In genomic region chr7:43954524-43955228, GRCh38 we compare ENCODE assay signal across 9 cellular contexts. TPM values are rescaled to one million over a fixed set of nuclear protein-coding genes. Genes with fewer than 3 reads are reported as not detected.
DNase-seq lines count a peak whose midpoint lies in the region; FAIRE-seq and TF ChIP-seq lines count a peak whose summit lies in the region.
"Had no signal": no experiment of that assay in that cellular context is flagged by ENCODE, and none has a peak within 500 bp of the region (broad histone marks: within the 10 kb centered on the region; RNA-seq: fewer than 3 reads in every experiment).

No MANE protein-coding gene starts in this region.

- TF ChIP-seq RAD21 in SK-N-SH (IDR thresholded peaks at IDR 0.05; ENCODE audit: low read length): peak; percentile 99

- H3K79me2 ChIP-seq in SK-N-SH (ENCODE audit: insufficient read depth): no peaks in the 10 kb centered on the region

- no peak overlapping the region for H3K4me3 Mint-ChIP-seq in nephron progenitor cell

- TF ChIP-seq CTCF in GM13977 (IDR thresholded peaks at IDR 0.05; ENCODE audit: extremely low read depth, insufficient read depth, missing control alignments) (peak; percentile 55), SK-N-SH (IDR thresholded peaks at IDR 0.05) (peak; percentile 70), epithelial cell of proximal tubule (conservative IDR thresholded peaks at IDR 0.05; ENCODE audit: low read depth, low read length) (peak; percentile 75), nephron progenitor cell (IDR thresholded peaks at IDR 0.05) (peak; percentile 37)

- H3K27me3 ChIP-seq in SK-N-SH (ENCODE audit: insufficient read depth): no peaks in the 10 kb centered on the region

- DNase-seq in CMK (ENCODE audit: low read depth) (peak; percentile 12), GM13977 (ENCODE audit: low spot score) (peak; percentile 63), HTR-8/SVneo (ENCODE audit: insufficient read length, low spot score) (peak; percentile 67), SK-N-SH (peak; percentile 81), epithelial cell of proximal tubule (ENCODE audit: low read depth) (peak; percentile 12), nephron progenitor cell (peak; percentile 10), GOT3 (lab: John Stamatoyannopoulos, UW) (no peak), mesenteric fat pad (ENCODE audit: low spot score) (no peak)

- H3K4me1 Mint-ChIP-seq in nephron progenitor cell: peaks cover 5% of the 10 kb centered on the region

- H3K36me3 ChIP-seq in SK-N-SH (replicated peaks in 1 of 2; ENCODE audit: control insufficient read depth in 1 of 2, insufficient read depth in 2 of 2, low read length in 1 of 2): peaks cover 3 to 28% of the 10 kb centered on the region in 2 experiments

- no peak overlapping the region for H3K4me3 ChIP-seq in SK-N-SH (ENCODE audit: low read depth in 2 of 2, low read length in 1 of 2)
- no peak overlapping the region for H3K4me3 ChIP-seq in epithelial cell of proximal tubule (ENCODE audit: low read depth, low read length)

- POLR2A ChIA-PET in SK-N-SH (lab: Yijun Ruan, JAX): interaction anchor here (0.6 to 1.3 kb wide), 2 partner anchors 82 to 85 kb away, joined by 3 to 4 read pairs; partner anchors contain the start of gene MRPS24

- CTCF ChIA-PET in SK-N-SH (lab: Yijun Ruan, JAX): interaction anchor here (0.6 to 5.7 kb wide), 43 partner anchors 9 to 376 kb away, joined by 3 to 45 read pairs (median 5); partner anchors contain the start of genes COA1, MRPS24 and STK17A

- 50% methylated on average over 3 of the region's 3 CpGs for WGBS in SK-N-SH (ENCODE audit: low lambda C conversion rate)

- in situ Hi-C loops in GM13977 (cut with MboI; ENCODE audit: low pct_unique_long_range_greater_than_20kb, low sequenced_read_pairs, unreplicated experiment): no loop called here

- H3K9me3 ChIP-seq in SK-N-SH: no peaks in the 10 kb centered on the region

- H3K4me2 ChIP-seq in SK-N-SH: no peak overlapping the region

- no peaks in the 10 kb centered on the region for H3K4me1 ChIP-seq in SK-N-SH (ENCODE audit: control insufficient read depth in 1 of 2, insufficient read depth in 2 of 2, low read depth in 1 of 2, low read length in 1 of 2)

- H3K9me2 ChIP-seq in SK-N-SH: no peaks in the 10 kb centered on the region

- no peaks in the 10 kb centered on the region for H3K27me3 Mint-ChIP-seq in nephron progenitor cell (ENCODE audit: low read depth, poor library complexity)

- no peaks in the 10 kb centered on the region for H4K20me1 ChIP-seq in SK-N-SH (ENCODE audit: insufficient read depth)

- peak; percentile 87 for FAIRE-seq in HTR-8/SVneo (lab: Jason Lieb, UNC)

- H3F3A ChIP-seq in SK-N-SH (replicated peaks; ENCODE audit: insufficient read depth): peaks cover 5% of the 10 kb centered on the region

- no peak overlapping the region for H3K9ac ChIP-seq in SK-N-SH

- peak overlapping the region; percentile 57 for H3K27ac Mint-ChIP-seq in nephron progenitor cell

- TF ChIP-seq EP300 in SK-N-SH (IDR thresholded peaks at IDR 0.05; ENCODE audit: borderline replicate concordance in 1 of 2, low read depth in 1 of 2, low read length in 1 of 2): peak in 1 of 2 experiments; percentile 38; a peak in 1 of 4 replicates

- H3K36me3 Mint-ChIP-seq in nephron progenitor cell (ENCODE audit: low read depth): peaks cover 58% of the 10 kb centered on the region

- peaks cover 4% of the 10 kb centered on the region for H3K9me3 Mint-ChIP-seq in nephron progenitor cell

- no peak overlapping the region for H2AFZ ChIP-seq in SK-N-SH (ENCODE audit: low read depth)

- H3K27ac ChIP-seq in SK-N-SH (ENCODE audit: low read depth in 2 of 2, low read length in 1 of 2): no peak overlapping the region

TF ChIP-seq in SK-N-SH, 30 proteins besides CTCF, POLR2A, EP300 and RAD21:
- TF ChIP-seq TCF12 (IDR thresholded peaks at IDR 0.05) (no peak), FOXJ3 (CRISPR knock-in tag; IDR thresholded peaks at IDR 0.05) (no peak), NRF1 (IDR thresholded peaks at IDR 0.05; ENCODE audit: low read depth, low read length) (0 out of 2 replicates have a peak, but pooled peaks have one; percentile 12), FOXM1 (IDR thresholded peaks at IDR 0.05; ENCODE audit: low read depth) (no peak), RCOR1 (IDR thresholded peaks at IDR 0.05; ENCODE audit: low read length) (0 out of 2 replicates have a peak, but pooled peaks have one; percentile 25), SMC3 (IDR thresholded peaks at IDR 0.05; ENCODE audit: low read depth, low read length) (peak; percentile 90), CHD2 (IDR thresholded peaks at IDR 0.05; ENCODE audit: low read length, partially characterized antibody) (peak; percentile 55), MAX (IDR thresholded peaks at IDR 0.05; ENCODE audit: low read depth) (peak; percentile 29; the same call in 1 of the 2 replicates), RXRA (IDR thresholded peaks at IDR 0.05; ENCODE audit: borderline replicate concordance, low read depth) (no peak), POLR2AphosphoS5 (IDR thresholded peaks at IDR 0.05; ENCODE audit: low read depth, low read length) (no peak), TEAD4 (IDR thresholded peaks at IDR 0.05; ENCODE audit: borderline replicate concordance, insufficient read depth) (no peak), RFX5 (IDR thresholded peaks at IDR 0.05; ENCODE audit: low read length) (peak; percentile 67; the same call in 1 of the 2 replicates), MXI1 (IDR thresholded peaks at IDR 0.05; ENCODE audit: low read depth, low read length) (peak; percentile 92), JUND (IDR thresholded peaks at IDR 0.05) (no peak)
- TF ChIP-seq, protein P1, sequence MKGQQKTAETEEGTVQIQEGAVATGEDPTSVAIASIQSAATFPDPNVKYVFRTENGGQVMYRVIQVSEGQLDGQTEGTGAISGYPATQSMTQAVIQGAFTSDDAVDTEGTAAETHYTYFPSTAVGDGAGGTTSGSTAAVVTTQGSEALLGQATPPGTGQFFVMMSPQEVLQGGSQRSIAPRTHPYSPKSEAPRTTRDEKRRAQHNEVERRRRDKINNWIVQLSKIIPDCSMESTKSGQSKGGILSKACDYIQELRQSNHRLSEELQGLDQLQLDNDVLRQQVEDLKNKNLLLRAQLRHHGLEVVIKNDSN (IDR thresholded peaks at IDR 0.05; ENCODE audit: borderline replicate concordance, low read depth): no peak
TF ChIP-seq in SK-N-SH: peak in this region for 7.

RNA-seq across cellular contexts. Expression of gene UBE2D4, which starts 28.4 kb away (rescaled TPM):
- polyA plus RNA-seq in SK-N-SH (2012; rRNA removed): 22.8 and 26.8 TPM in 2 replicates
- 18.7 and 27.0 TPM in 2 replicates for polyA plus RNA-seq in SK-N-SH (2012; cell fraction: cytosol; rRNA removed)
- polyA plus RNA-seq in SK-N-SH (2012; cell fraction: nucleus; rRNA removed): 11.1 and 13.7 TPM in 2 replicates
- total RNA-seq in epithelial cell of proximal tubule (22.5 and 26.7 TPM in 2 replicates), mesenteric fat pad (25.1 TPM)

RNA-seq across cellular contexts. Expression of gene SPDYE1, which starts 43.0 kb away (rescaled TPM):
- polyA plus RNA-seq in SK-N-SH (2012; rRNA removed): not detected in 2 replicates
- polyA plus RNA-seq in SK-N-SH (2012; cell fraction: cytosol; rRNA removed): not detected in 2 replicates
- 0.01 TPM in 1 of 2 replicates, not detected in the other for polyA plus RNA-seq in SK-N-SH (2012; cell fraction: nucleus; rRNA removed)
- total RNA-seq in epithelial cell of proximal tubule (not detected in 2 replicates), mesenteric fat pad (not detected)
- total RNA-seq: T-helper 1 cell treated with Interleukin-12 subunit alpha and Interleukin-12 subunit beta and Interleukin-4 antibody, amounts not matched to agents 30 ng/mL and 1 ng/mL, for 36 hours had no signal

RNA-seq across cellular contexts. Expression of gene URGCP, which starts 48.3 kb away (rescaled TPM):
- 22.9 and 23.1 TPM in 2 replicates for polyA plus RNA-seq in SK-N-SH (2012; rRNA removed)
- polyA plus RNA-seq in SK-N-SH (2012; cell fraction: cytosol; rRNA removed): 13.5 and 19.2 TPM in 2 replicates
- polyA plus RNA-seq in SK-N-SH (2012; cell fraction: nucleus; rRNA removed): 41.3 and 43.6 TPM in 2 replicates
- total RNA-seq in epithelial cell of proximal tubule (17.6 and 17.7 TPM in 2 replicates), mesenteric fat pad (44.3 TPM)

Comparison
In these comparisons a context has a peak if more than half of its experiments do, and no peak if none do; other contexts are left out.
1. DNase-seq: peak in CMK (single experiment), GM13977 (single experiment), HTR-8/SVneo (single experiment), SK-N-SH (single experiment), epithelial cell of proximal tubule (single experiment) and nephron progenitor cell (single experiment); none in GOT3 (single experiment) and mesenteric fat pad (single experiment).
2. Peak in every context shown above with its lines, with median percentiles within 50 percentile points of each other: CTCF ChIP-seq.